In the genomic region with DNA sequence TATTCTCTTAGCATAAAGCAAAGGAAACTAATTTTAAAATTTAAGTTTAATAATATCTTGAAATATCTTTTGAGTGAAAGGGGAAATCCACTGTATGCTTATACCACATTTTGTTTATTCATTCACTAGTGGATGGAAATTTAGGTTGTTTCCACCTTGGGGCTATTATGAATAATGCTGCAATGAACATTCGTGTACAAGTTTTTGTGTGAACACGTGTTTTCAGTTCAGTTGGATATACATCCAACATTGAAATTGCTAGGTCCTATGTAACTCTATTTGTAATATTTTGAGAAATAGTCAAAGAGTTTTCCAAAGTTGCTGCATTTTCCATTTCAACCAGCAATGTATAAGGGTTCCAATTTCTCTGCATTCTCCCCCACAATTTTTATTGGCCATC, we compare ENCODE assay signal across 31 cellular contexts.
"Had no signal": no experiment of that assay in that cellular context is flagged by ENCODE, and none has a peak within 500 bp of the region (broad histone marks: within the 10 kb centered on the region; RNA-seq: fewer than 3 reads in every experiment).

No MANE protein-coding gene starts in this region.

- H3K27me3 Mint-ChIP-seq: activated CD4-positive, alpha-beta memory T cell treated with anti-CD3 and anti-CD28 coated beads for 36 hours; activated naive CD8-positive, alpha-beta T cell; activated naive CD8-positive, alpha-beta T cell treated with anti-CD3 and anti-CD28 coated beads, Interleukin-2, amount 50 U/mL, for 24 hours had no signal

- H3K4me3 Mint-ChIP-seq: activated CD4-positive, alpha-beta memory T cell treated with anti-CD3 and anti-CD28 coated beads for 36 hours; activated naive CD4-positive, alpha-beta T cell treated with anti-CD3 and anti-CD28 coated beads, Interleukin-2, amount 10 ng/mL, durations not matched to agents 7 days and 5 days; activated naive CD8-positive, alpha-beta T cell; activated naive CD8-positive, alpha-beta T cell treated with anti-CD3 and anti-CD28 coated beads, Interleukin-2, amount 50 U/mL, for 24 hours; activated T-cell treated with anti-CD3 and anti-CD28 coated beads, Interleukin-2, amount 50 U/mL, for 4 hours; activated T-helper 1 cell treated with anti-CD3 and anti-CD28 coated beads, Interleukin-12 subunit alpha, Interleukin-12 subunit beta, Interleukin-2, Interleukin-4 antibody, amounts not matched to agents 30 ng/mL and 10 ng/mL and 1 ng/mL, durations not matched to agents 14 hours and 24 hours and 36 hours; T-helper 1 cell treated with Interleukin-12 subunit alpha and Interleukin-12 subunit beta and Interleukin-4 antibody, amounts not matched to agents 30 μg/mL and 1 μg/mL, for 36 hours; T-helper 2 cell treated with Interferon-gamma antibody and Interleukin-4, amounts not matched to agents 5 μg/mL and 100 μg/mL, for 36 hours; WTC11 had no signal

- H3K9me3 Mint-ChIP-seq: activated CD4-positive, alpha-beta memory T cell treated with anti-CD3 and anti-CD28 coated beads for 36 hours; activated naive CD4-positive, alpha-beta T cell treated with anti-CD3 and anti-CD28 coated beads, Interleukin-2, amount 10 ng/mL, durations not matched to agents 7 days and 5 days; activated T-cell treated with anti-CD3 and anti-CD28 coated beads, Interleukin-2, amount 50 U/mL, for 4 hours; activated T-helper 1 cell treated with anti-CD3 and anti-CD28 coated beads, Interleukin-12 subunit alpha, Interleukin-12 subunit beta, Interleukin-2, Interleukin-4 antibody, amounts not matched to agents 30 ng/mL and 10 ng/mL and 1 ng/mL, durations not matched to agents 14 hours and 24 hours and 36 hours; T-helper 1 cell treated with Interleukin-12 subunit alpha and Interleukin-12 subunit beta and Interleukin-4 antibody, amounts not matched to agents 30 μg/mL and 1 μg/mL, for 36 hours; T-helper 2 cell treated with Interferon-gamma antibody and Interleukin-4, amounts not matched to agents 5 μg/mL and 100 μg/mL, for 36 hours had no signal

- DNase-seq: activated CD4-positive, alpha-beta memory T cell treated with anti-CD3 and anti-CD28 coated beads for 36 hours; activated CD4-positive, alpha-beta T cell treated with anti-CD3 and anti-CD28 coated beads for 4 hours; activated CD4-positive, alpha-beta T cell treated with anti-CD3 and anti-CD28 coated beads, Interleukin-2, amount 50 U/mL, for 1 hour; activated CD4-positive, CD25-positive, alpha-beta regulatory T cell treated with anti-CD3 and anti-CD28 coated beads, Interleukin-2, amount 50 U/mL, for 72 hours; activated CD8-positive, alpha-beta memory T cell treated with anti-CD3 and anti-CD28 coated beads, Interleukin-2, amount 50 U/mL, for 4 hours; activated gamma-delta T cell treated with Interleukin-2 at 50 U/mL for 16 hours; activated naive CD4-positive, alpha-beta T cell treated with anti-CD3 and anti-CD28 coated beads, Interleukin-2, amount 10 ng/mL, durations not matched to agents 7 days and 5 days; activated naive CD8-positive, alpha-beta T cell treated with anti-CD3 and anti-CD28 coated beads, Interleukin-2, amount 50 U/mL, for 24 hours; activated T-cell treated with anti-CD3 and anti-CD28 coated beads for 4 hours; activated T-cell treated with anti-CD3 and anti-CD28 coated beads, Interleukin-2, amount 50 U/mL, for 4 hours; aorta; NCI-H1105; NCI-H1436; NCI-H1694; NCI-H1930; NCI-H2081 treated with DMSO at 0.1 percent for 48 hours; NCI-H226; NCI-H446 treated with DMSO at 0.1 percent for 48 hours; NCI-H524; NCI-H69; PC-3; Peyer's patch; RPMI8226; SHP77 treated with DMSO at 0.1 percent for 48 hours; SK-N-SH had no signal

- H3K36me3 Mint-ChIP-seq: activated CD4-positive, alpha-beta memory T cell treated with anti-CD3 and anti-CD28 coated beads for 36 hours; activated naive CD4-positive, alpha-beta T cell treated with anti-CD3 and anti-CD28 coated beads, Interleukin-2, amount 10 ng/mL, durations not matched to agents 7 days and 5 days; activated naive CD8-positive, alpha-beta T cell; WTC11 had no signal

- ATAC-seq: activated naive CD8-positive, alpha-beta T cell treated with anti-CD3 and anti-CD28 coated beads, Interleukin-2, amount 50 U/mL, for 24 hours; activated T-cell treated with anti-CD3 and anti-CD28 coated beads, Interleukin-2, amount 50 U/mL, for 4 hours; PC-3; WTC11 had no signal

- H3K27ac Mint-ChIP-seq: activated CD4-positive, alpha-beta memory T cell treated with anti-CD3 and anti-CD28 coated beads for 36 hours; activated naive CD4-positive, alpha-beta T cell treated with anti-CD3 and anti-CD28 coated beads, Interleukin-2, amount 10 ng/mL, durations not matched to agents 7 days and 5 days; activated naive CD8-positive, alpha-beta T cell; activated naive CD8-positive, alpha-beta T cell treated with anti-CD3 and anti-CD28 coated beads, Interleukin-2, amount 50 U/mL, for 24 hours; activated T-helper 1 cell treated with anti-CD3 and anti-CD28 coated beads, Interleukin-12 subunit alpha, Interleukin-12 subunit beta, Interleukin-2, Interleukin-4 antibody, amounts not matched to agents 30 ng/mL and 10 ng/mL and 1 ng/mL, durations not matched to agents 14 hours and 24 hours and 36 hours; T-helper 1 cell treated with Interleukin-12 subunit alpha and Interleukin-12 subunit beta and Interleukin-4 antibody, amounts not matched to agents 30 μg/mL and 1 μg/mL, for 36 hours; T-helper 2 cell treated with Interferon-gamma antibody and Interleukin-4, amounts not matched to agents 5 μg/mL and 100 μg/mL, for 36 hours; WTC11 had no signal

- H3K4me1 Mint-ChIP-seq: activated naive CD4-positive, alpha-beta T cell treated with anti-CD3 and anti-CD28 coated beads, Interleukin-2, amount 10 ng/mL, durations not matched to agents 7 days and 5 days had no signal

- H3K4me3 ChIP-seq: Peyer's patch, SJSA1 had no signal
